1 cellular context compared by ENCODE assay signal in genomic region chr2:203689424-203690109, GRCh38.
TF ChIP-seq lines count a peak whose summit lies in the region.

No MANE protein-coding gene starts in this region.

TF ChIP-seq in IMR-90, 13 proteins besides CTCF, POLR2A, EP300 and RAD21 (continued from another document):
- TF ChIP-seq BHLHE40 (IDR thresholded peaks at IDR 0.05; ENCODE audit: low read depth, low read length) (no peak), CEBPB (IDR thresholded peaks at IDR 0.05; ENCODE audit: low read depth, low read length) (no peak), USF2 (IDR thresholded peaks at IDR 0.05; ENCODE audit: low read depth, low read length) (no peak), MXI1 (IDR thresholded peaks at IDR 0.05; ENCODE audit: borderline replicate concordance, low read depth, low read length) (no peak)
